Comparison of ENCODE assay signal across 2 cellular contexts in genomic region chr4:55635282-55635681, GRCh38.
TF ChIP-seq lines count a peak whose summit lies in the region.

No MANE protein-coding gene starts in this region.

TF ChIP-seq in HepG2, 621 proteins besides CTCF, POLR2A, EP300 and RAD21:
- TF ChIP-seq TEAD3 (CRISPR knock-in tag; optimal IDR thresholded peaks at IDR 0.05; ENCODE audit: borderline replicate concordance): no peak
- no peak for TF ChIP-seq ZSCAN12 (CRISPR knock-in tag; IDR thresholded peaks at IDR 0.05)
- TF ChIP-seq EZH2 (conservative IDR thresholded peaks at IDR 0.05; ENCODE audit: low read depth, low read length): peak; percentile 66; the same call in 1 of the 2 replicates
- no peak for TF ChIP-seq TOPORS (CRISPR knock-in tag; IDR thresholded peaks at IDR 0.05)
- TF ChIP-seq ELF4 (CRISPR knock-in tag; IDR thresholded peaks at IDR 0.05; ENCODE audit: borderline replicate concordance): no peak

TF ChIP-seq in WTC11, 78 proteins besides CTCF, POLR2A, EP300 and RAD21:
- no peak for TF ChIP-seq USF1 (CRISPR knock-in tag; IDR thresholded peaks at IDR 0.05)
- TF ChIP-seq FOXK1 (CRISPR knock-in tag; IDR thresholded peaks at IDR 0.05): no peak
- no peak for TF ChIP-seq STAT6 (CRISPR knock-in tag; conservative IDR thresholded peaks at IDR 0.05; ENCODE audit: low read depth)
- TF ChIP-seq AFF4 (CRISPR knock-in tag; IDR thresholded peaks at IDR 0.05; ENCODE audit: borderline replicate concordance): no peak
- no peak for TF ChIP-seq NR3C1 (CRISPR knock-in tag; conservative IDR thresholded peaks at IDR 0.05; ENCODE audit: low read depth)
- no peak for TF ChIP-seq JAZF1 (CRISPR knock-in tag; IDR thresholded peaks at IDR 0.05)
- TF ChIP-seq MAX (CRISPR knock-in tag; IDR thresholded peaks at IDR 0.05): 0 out of 2 replicates have a peak, but pooled peaks have one; percentile 2
